17 cellular contexts compared by ENCODE assay signal in genomic region chr12:65302891-65303290, GRCh38. TPM values are rescaled to one million over a fixed set of nuclear protein-coding genes. Genes with fewer than 3 reads are reported as not detected.
A peak's percentile ranks its signal among the peaks of the same experiment; 100 is the strongest.
DNase-seq lines count a peak whose midpoint lies in the region; ATAC-seq and TF ChIP-seq lines count a peak whose summit lies in the region.
"Had no signal": no experiment of that assay in that cellular context is flagged by ENCODE, and none has a peak within 500 bp of the region (broad histone marks: within the 10 kb centered on the region; RNA-seq: fewer than 3 reads in every experiment).

No MANE protein-coding gene starts in this region.

- no peak overlapping the region for H3K9ac ChIP-seq in GM23248
- no peak overlapping the region for H3K9ac ChIP-seq in SK-N-MC (ENCODE audit: insufficient read length)

- H3K4me1 ChIP-seq in GM23248 (ENCODE audit: insufficient read depth) = peaks cover 46% of the 10 kb centered on the region
- peaks cover 3% of the 10 kb centered on the region for H3K4me1 ChIP-seq in ovary (ENCODE audit: insufficient read depth)

- H3K9me2 ChIP-seq in GM23248 (ENCODE audit: insufficient read depth) = peaks cover 4% of the 10 kb centered on the region; the same call in 1 of the 2 replicates

- in situ Hi-C loops in GM23248 (cut with MboI) = loop anchor here (10.0 to 25.0 kb wide), 2 partner anchors 384 to 782 kb away; no protein-coding TSS in a partner anchor

- intact Hi-C loops in ovary (cut with DNase I) = no loop called here

- no peaks in the 10 kb centered on the region for H3K36me3 ChIP-seq in GM23248 (ENCODE audit: low read depth)
- H3K36me3 ChIP-seq in SK-N-MC (ENCODE audit: insufficient read depth, low read length) = no peaks in the 10 kb centered on the region
- H3K36me3 ChIP-seq in ovary = no peaks in the 10 kb centered on the region

- peaks cover 21% of the 10 kb centered on the region for H3F3A ChIP-seq in GM23248 (ENCODE audit: insufficient read depth)

- no peaks in the 10 kb centered on the region for H3K9me3 Mint-ChIP-seq in mesothelial cell of epicardium
- no peaks in the 10 kb centered on the region for H3K9me3 Mint-ChIP-seq in activated T-helper 17 cell treated with anti-CD3 and anti-CD28 coated beads, Interleukin-2, amount 50 U/mL, for 72 hours
- H3K9me3 Mint-ChIP-seq: CD4-positive, alpha-beta memory T cell had no signal

- no peak for ATAC-seq in activated T-helper 17 cell treated with anti-CD3 and anti-CD28 coated beads, Interleukin-2, amount 50 U/mL, for 72 hours (replicated peaks)
- ATAC-seq: GM12878 had no signal

- H3K27ac ChIP-seq in GM23248 (no peak overlapping the region), SK-N-MC (peak overlapping the region; percentile 7; the same call in 1 of the 2 replicates), ovary (no peak overlapping the region)

- H3K27me3 ChIP-seq in GM23248 (replicated peaks; ENCODE audit: insufficient read depth) = no peaks in the 10 kb centered on the region
- H3K27me3 ChIP-seq in ovary = no peaks in the 10 kb centered on the region

- H3K4me3 ChIP-seq in GM23248 (no peak overlapping the region), SK-N-MC (no peak overlapping the region), ovary (no peak overlapping the region)
- H3K4me3 ChIP-seq: GM12878 had no signal

- peaks cover 100% of the 10 kb centered on the region for H3K79me2 ChIP-seq in GM23248 (ENCODE audit: insufficient read depth)

- no peaks in the 10 kb centered on the region for H3K36me3 Mint-ChIP-seq in mesothelial cell of epicardium
- H3K36me3 Mint-ChIP-seq in activated T-helper 17 cell treated with anti-CD3 and anti-CD28 coated beads, Interleukin-2, amount 50 U/mL, for 72 hours (ENCODE audit: low read depth) = no peaks in the 10 kb centered on the region
- H3K36me3 Mint-ChIP-seq: CD4-positive, alpha-beta memory T cell had no signal

- DNase-seq in GM23248 (no peak), SK-N-MC (ENCODE audit: low read depth, low spot score) (no peak), mesothelial cell of epicardium (ENCODE audit: low spot score in 2 of 2, unreplicated experiment in 2 of 2) (no peak), ovary (no peak), cerebellum (ENCODE audit: low spot score) (no peak)
- DNase-seq: C1 segment of cervical spinal cord; Calu3; CD4-positive, alpha-beta memory T cell; COR-L47; DMS53; DMS79 treated with DMSO at 0.1 percent for 48 hours; GDM1; GOT3; H7; HCEC 1CT had no signal

- peak overlapping the region; percentile 58 for H3K27ac Mint-ChIP-seq in mesothelial cell of epicardium
- H3K27ac Mint-ChIP-seq in activated T-helper 17 cell treated with anti-CD3 and anti-CD28 coated beads, Interleukin-2, amount 50 U/mL, for 72 hours = no peak overlapping the region
- H3K27ac Mint-ChIP-seq: CD4-positive, alpha-beta memory T cell had no signal

- no peak for TF ChIP-seq EP300 in ovary (IDR thresholded peaks at IDR 0.05)

- H2AFZ ChIP-seq in GM23248 = no peak overlapping the region

- 52 to 61% methylated on average over 3 of the region's 3 CpGs for WGBS in GM23248 (ENCODE audit: low coverage in 1 of 2, low lambda C conversion rate in 2 of 2, missing lambda C conversion rate in 2 of 2), 2 experiments
- WGBS in ovary, 3 donors = 76 to 88% (median 82%) methylated on average over 3 of the region's 3 CpGs

- no peaks in the 10 kb centered on the region for H3K9me3 ChIP-seq in GM23248 (ENCODE audit: low read depth)
- no peaks in the 10 kb centered on the region for H3K9me3 ChIP-seq in SK-N-MC (ENCODE audit: low read depth, low read length)
- H3K9me3 ChIP-seq in ovary = no peaks in the 10 kb centered on the region

- no peaks in the 10 kb centered on the region for H4K20me1 ChIP-seq in GM23248 (ENCODE audit: insufficient read depth)

- H3K4me3 Mint-ChIP-seq in mesothelial cell of epicardium = no peak overlapping the region
- no peak overlapping the region for H3K4me3 Mint-ChIP-seq in activated T-helper 17 cell treated with anti-CD3 and anti-CD28 coated beads, Interleukin-2, amount 50 U/mL, for 72 hours
- H3K4me3 Mint-ChIP-seq: CD4-positive, alpha-beta memory T cell had no signal

- H3K27me3 Mint-ChIP-seq in mesothelial cell of epicardium (ENCODE audit: low read depth) = no peaks in the 10 kb centered on the region
- H3K27me3 Mint-ChIP-seq in activated T-helper 17 cell treated with anti-CD3 and anti-CD28 coated beads, Interleukin-2, amount 50 U/mL, for 72 hours = peaks cover 18% of the 10 kb centered on the region

- peaks cover 47% of the 10 kb centered on the region for H3K4me1 Mint-ChIP-seq in mesothelial cell of epicardium
- no peaks in the 10 kb centered on the region for H3K4me1 Mint-ChIP-seq in activated T-helper 17 cell treated with anti-CD3 and anti-CD28 coated beads, Interleukin-2, amount 50 U/mL, for 72 hours
- H3K4me1 Mint-ChIP-seq: CD4-positive, alpha-beta memory T cell had no signal

- TF ChIP-seq CTCF in mesothelial cell of epicardium (IDR thresholded peaks at IDR 0.05; ENCODE audit: unreplicated experiment) = no peak
- TF ChIP-seq CTCF in ovary (IDR thresholded peaks at IDR 0.05) = no peak

- H3K4me2 ChIP-seq in GM23248 (ENCODE audit: unreplicated experiment) = peak overlapping the region; percentile 24

- no peak for TF ChIP-seq POLR2A in ovary (IDR thresholded peaks at IDR 0.05)

RNA-seq across cellular contexts. Expression of gene MSRB3, which starts 24.4 kb away (rescaled TPM):
- total RNA-seq in GM23248 (2014; rRNA removed; shearing (Covaris generic)) = 74.1 and 75.1 TPM in 2 replicates
- 151 and 158 TPM in 2 replicates for polyA plus RNA-seq in GM23248 (2016; fragmentation: Nextera tagmentation; extraction: Ambion mirVana)
- total RNA-seq in mesothelial cell of epicardium = 19.9 to 20.4 TPM (median 19.9 TPM) in 3 replicates
- not detected for total RNA-seq in activated T-helper 17 cell treated with anti-CD3 and anti-CD28 coated beads, Interleukin-2, amount 50 U/mL, for 72 hours
- 10 to 100 TPM; 14.9 to 58.8 (median 27.1) TPM for total RNA-seq in ovary
- 10 to 100 TPM; 21.1 to 58.8 TPM for polyA plus RNA-seq in ovary
- total RNA-seq in cerebellum = 7.0 TPM
- total RNA-seq: CD4-positive, alpha-beta memory T cell had no signal
- polyA plus RNA-seq: CD4-positive, alpha-beta memory T cell had no signal
